8 cellular contexts compared by ENCODE assay signal in genomic region chr2:189179607-189179979, GRCh38. TPM values are rescaled to one million over a fixed set of nuclear protein-coding genes. Genes with fewer than 3 reads are reported as not detected.
DNase-seq lines count a peak whose midpoint lies in the region; ATAC-seq and TF ChIP-seq lines count a peak whose summit lies in the region.

COL5A2 (minus strand) TSS chr2:189179761; CDS start chr2:189179604, 157 bp downstream.

- H3K27ac ChIP-seq in foreskin keratinocyte: peak within 1 kb of the TSS; percentile 36

- in situ Hi-C loops in GM13976 (cut with MboI; ENCODE audit: low sequenced_read_pairs, unreplicated experiment): no loop called here

- H3K4me1 ChIP-seq in foreskin keratinocyte: peaks cover 15% of the 10 kb centered on the region

- DNase-seq in DMS114 treated with DMSO at 0.1 percent for 48 hours (lab: John Stamatoyannopoulos, UW; ENCODE audit: unreplicated experiment) (peak; percentile 97), T1000 (lab: John Stamatoyannopoulos, UW) (peak; percentile 60), foreskin keratinocyte (peak; percentile 63 to 82), non-pigmented ciliary epithelial cell (ENCODE audit: low read depth) (peak; percentile 75), SW480 (ENCODE audit: low spot score) (no peak), GM13976 (ENCODE audit: low spot score) (no peak), SIG-M5 treated with dmso at 0.1 percent for 504 hours (lab: John Stamatoyannopoulos, UW; ENCODE audit: unreplicated experiment) (no peak)

- TF ChIP-seq CTCF in foreskin keratinocyte (conservative IDR thresholded peaks at IDR 0.05): no peak
- TF ChIP-seq CTCF in GM13976 (IDR thresholded peaks at IDR 0.05; ENCODE audit: borderline replicate concordance, control extremely low read depth, extremely low read depth, insufficient read depth, missing control alignments): no peak

- H3K27me3 ChIP-seq in foreskin keratinocyte: no peaks in the 10 kb centered on the region

- ATAC-seq in foreskin keratinocyte (peak; percentile 81), GM21447 (IDR thresholded peaks at IDR 0.05; ENCODE audit: unreplicated experiment) (no peak)

RNA-seq across cellular contexts. Expression of gene COL5A2, which starts in this region (rescaled TPM):
- total RNA-seq in foreskin keratinocyte: 16.8 and 22.7 TPM in 2 replicates
- 4.5 and 4.8 TPM in 2 replicates for polyA plus RNA-seq in foreskin keratinocyte

Comparison
In these comparisons a context has a peak if more than half of its experiments do, and no peak if none do; other contexts are left out.
1. DNase-seq: peak in DMS114 treated with DMSO at 0.1 percent for 48 hours (single experiment), T1000 (single experiment), foreskin keratinocyte (2 of 2) and non-pigmented ciliary epithelial cell (single experiment); none in SW480 (single experiment), GM13976 (single experiment) and SIG-M5 treated with dmso at 0.1 percent for 504 hours (single experiment).